Comparison of ENCODE assay signal across 9 cellular contexts in genomic region chr13:96089749-96090239, GRCh38. TPM values are rescaled to one million over a fixed set of nuclear protein-coding genes. Genes with fewer than 3 reads are reported as not detected.
DNase-seq lines count a peak whose midpoint lies in the region; ATAC-seq, FAIRE-seq and TF ChIP-seq lines count a peak whose summit lies in the region.
"Had no signal": no experiment of that assay in that cellular context is flagged by ENCODE, and none has a peak within 500 bp of the region (broad histone marks: within the 10 kb centered on the region; RNA-seq: fewer than 3 reads in every experiment).

Gene HS6ST3 (plus strand): TSS chr13:96090107.

- H3K27ac ChIP-seq in caudate nucleus (ENCODE audit: low read depth, low read length) (no peak within 1 kb of the TSS), HepG2 (ENCODE audit: extremely low read length, insufficient read depth, low read length) (no peak within 1 kb of the TSS), tibial nerve (no peak within 1 kb of the TSS)

- H3K79me2 ChIP-seq in HepG2 (ENCODE audit: insufficient read depth, low read length), result no peaks in the 10 kb centered on the region

- TF ChIP-seq CTCF in HepG2 (CRISPR knock-in tag; IDR thresholded peaks at IDR 0.05) (no peak), tibial nerve (IDR thresholded peaks at IDR 0.05) (no peak)

- peak within 1 kb of the TSS; percentile 80 for H3K4me2 ChIP-seq in HepG2 (ENCODE audit: low read depth, low read length)

- in situ Hi-C loops in HepG2 (cut with HindIII; ENCODE audit: extremely low pct_ligation_motif_present, low pct_unique_long_range_greater_than_20kb), result no loop called here

- H3K27me3 ChIP-seq in HepG2 (ENCODE audit: control insufficient read depth in 1 of 2, insufficient read depth in 2 of 2, low read length in 2 of 2) (peaks cover 6 to 36% of the 10 kb centered on the region in 2 experiments), tibial nerve (peaks cover 0 to 70% of the 10 kb centered on the region in 2 donors)

- POLR2A ChIA-PET in HepG2 (lab: Yijun Ruan, JAX), result no interaction called here

- H3K4me1 ChIP-seq in HepG2 (ENCODE audit: insufficient read depth, low read length) (0 out of 2 replicates have a peak, but pooled peaks cover 6% of the 10 kb centered on the region), tibial nerve (peaks cover 0 to 25% (median 3%) of the 10 kb centered on the region in 4 donors)

- no peaks in the 10 kb centered on the region for H3K9me3 ChIP-seq in HepG2 (ENCODE audit: low read length)
- H3K9me3 ChIP-seq in tibial nerve, result no peaks in the 10 kb centered on the region

- CTCF ChIA-PET in HepG2 (lab: Yijun Ruan, JAX; ENCODE audit: low intra/inter-chr PET ratio, low total read pairs), result no interaction called here

- TF ChIP-seq EP300 in HepG2 (IDR thresholded peaks at IDR 0.05; ENCODE audit: low read depth in 2 of 2, low read length in 2 of 2) (no peak), HepG2 (CRISPR knock-in tag; IDR thresholded peaks at IDR 0.05; ENCODE audit: borderline replicate concordance) (no peak), tibial nerve (IDR thresholded peaks at IDR 0.05) (no peak)

- intact Hi-C loops in HepG2 (cut with micrococcal nuclease; ENCODE audit: unreplicated experiment), result no loop called here

- peak; percentile 40 for ATAC-seq in GM21576 (IDR thresholded peaks at IDR 0.05; ENCODE audit: unreplicated experiment)
- ATAC-seq in HepG2, result peak; percentile 79
- ATAC-seq in HG03159 (IDR thresholded peaks at IDR 0.05; ENCODE audit: unreplicated experiment), result no peak
- no peak for ATAC-seq in HG02981 (IDR thresholded peaks at IDR 0.05; ENCODE audit: unreplicated experiment)

- peak within 1 kb of the TSS; percentile 54 to 74 (median 59) for H3K4me3 ChIP-seq in HepG2 (replicated peaks in 1 of 3; ENCODE audit: insufficient read depth in 1 of 3, low read depth in 2 of 3, low read length in 3 of 3)
- peak within 1 kb of the TSS in 3 of 4 donors; percentile 26 to 55 (median 37) for H3K4me3 ChIP-seq in tibial nerve

- BruUV-seq in HepG2 (replicated peaks; lab: Mats Ljungman, UMichigan), result no TSS peak

- TF ChIP-seq POLR2A in HepG2 (IDR thresholded peaks at IDR 0.05; ENCODE audit: insufficient read depth in 1 of 2, low read depth in 2 of 2, low read length in 2 of 2) (no peak), tibial nerve (IDR thresholded peaks at IDR 0.05) (no peak)

- no peak for FAIRE-seq in HepG2 (lab: Jason Lieb, UNC)

- H4K20me1 ChIP-seq in HepG2 (ENCODE audit: insufficient read depth, low read length), result no peaks in the 10 kb centered on the region

- WGBS in HepG2 (ENCODE audit: low lambda C conversion rate), result 11% methylated on average over 7 of the region's 35 CpGs
- WGBS in tibial nerve, 2 donors, result 3% methylated on average over 8 to 30 of the region's 35 CpGs

- H3K9ac ChIP-seq in HepG2 (ENCODE audit: insufficient read depth, low read depth, low read length), result no peak within 1 kb of the TSS

- H2AFZ ChIP-seq in HepG2 (ENCODE audit: low read length), result no peak within 1 kb of the TSS

- H3K36me3 ChIP-seq in HepG2 (replicated peaks in 1 of 2; ENCODE audit: control insufficient read depth in 1 of 2, insufficient read depth in 2 of 2, low read length in 2 of 2), result no peaks in the 10 kb centered on the region
- no peaks in the 10 kb centered on the region for H3K36me3 ChIP-seq in tibial nerve

- TF ChIP-seq RAD21 in HepG2 (CRISPR knock-in tag; IDR thresholded peaks at IDR 0.05), result no peak

- DNase-seq in DMS153 treated with DMSO at 0.1 percent for 48 hours (lab: John Stamatoyannopoulos, UW; ENCODE audit: unreplicated experiment), result peak; percentile 46
- peak; percentile 29 for DNase-seq in NCI-H146 treated with DMSO at 0.1 percent for 48 hours (lab: John Stamatoyannopoulos, UW; ENCODE audit: unreplicated experiment)
- peak in 52 of 61 donors; percentile 1 to 82 (median 54) for DNase-seq in caudate nucleus (lab: John Stamatoyannopoulos, UW)
- DNase-seq in HepG2 (ENCODE audit: low spot score), result no peak
- DNase-seq in tibial nerve (ENCODE audit: low spot score in 2 of 2), result no peak

TF ChIP-seq in HepG2, 621 proteins besides CTCF, POLR2A, EP300 and RAD21 (continues in another document):
- no peak for TF ChIP-seq ZNF790 (CRISPR knock-in tag; IDR thresholded peaks at IDR 0.05; ENCODE audit: borderline replicate concordance)
- peak; percentile 42; the same call in 1 of the 2 replicates for TF ChIP-seq ZNF687 (CRISPR knock-in tag; IDR thresholded peaks at IDR 0.05)
- TF ChIP-seq ZNF441 (CRISPR knock-in tag; IDR thresholded peaks at IDR 0.05; ENCODE audit: borderline replicate concordance), result no peak
- TF ChIP-seq ZFP91 (CRISPR knock-in tag; IDR thresholded peaks at IDR 0.05; ENCODE audit: borderline replicate concordance), result no peak
- no peak for TF ChIP-seq NFYB (CRISPR knock-in tag; IDR thresholded peaks at IDR 0.05)
- TF ChIP-seq SUZ12 (IDR thresholded peaks at IDR 0.05; ENCODE audit: low read depth, low read length), result no peak
- no peak for TF ChIP-seq ZZZ3 (CRISPR knock-in tag; IDR thresholded peaks at IDR 0.05; ENCODE audit: borderline replicate concordance)
- TF ChIP-seq TEAD2 (CRISPR knock-in tag; IDR thresholded peaks at IDR 0.05), result no peak
- TF ChIP-seq ZNF552 (CRISPR knock-in tag; IDR thresholded peaks at IDR 0.05; ENCODE audit: borderline replicate concordance), result no peak
- TF ChIP-seq HNRNPLL (IDR thresholded peaks at IDR 0.05; ENCODE audit: low read depth, low read length, poor library complexity, severe bottlenecking), result peak; percentile 30

RNA-seq across cellular contexts. Expression of gene HS6ST3, which starts in this region (rescaled TPM):
- total RNA-seq in HepG2 (2016; rRNA removed; fragmentation: Illumina TruSeq; extraction: Trizol), result not detected in 2 replicates
- not detected in 2 replicates for total RNA-seq in HepG2 (2016; cell fraction: cytosol; rRNA removed; fragmentation: Illumina TruSeq; extraction: Trizol; ENCODE audit: low read depth)
- total RNA-seq in HepG2 (2016; cell fraction: insoluble cytoplasmic fraction; rRNA removed; fragmentation: Illumina TruSeq; extraction: Trizol), result not detected in 2 replicates
- total RNA-seq in HepG2 (2016; cell fraction: membrane; rRNA removed; fragmentation: Illumina TruSeq; extraction: Trizol), result not detected in 2 replicates
- not detected in 2 replicates for total RNA-seq in HepG2 (2016; cell fraction: nucleus; rRNA removed; fragmentation: Illumina TruSeq; extraction: Trizol)
- polyA plus RNA-seq in HepG2 (2011; rRNA removed), result not detected in 2 replicates
- polyA plus RNA-seq in HepG2 (2011; cell fraction: cytosol; rRNA removed), result not detected in 2 replicates
- not detected in 2 replicates for polyA plus RNA-seq in HepG2 (2011; cell fraction: nucleus; rRNA removed)
- polyA plus RNA-seq in HepG2 (2012), result not detected in 2 replicates
- not detected in 2 replicates for polyA plus RNA-seq in HepG2 (2016; cell fraction: cytosol; fragmentation: Illumina TruSeq; extraction: Trizol; ENCODE audit: low read depth)
- not detected in 2 replicates for polyA plus RNA-seq in HepG2 (2016; cell fraction: insoluble cytoplasmic fraction; fragmentation: Illumina TruSeq; extraction: Trizol; ENCODE audit: low read depth)
- polyA plus RNA-seq in HepG2 (2016; cell fraction: membrane; fragmentation: Illumina TruSeq; extraction: Trizol; ENCODE audit: low read depth), result not detected in 2 replicates
- not detected in 2 replicates for polyA plus RNA-seq in HepG2 (2016; cell fraction: nucleus; fragmentation: Illumina TruSeq; extraction: Trizol; ENCODE audit: insufficient read depth, low read depth)
- polyA minus RNA-seq in HepG2 (2011; rRNA and poly(A)+ RNA removed; ENCODE audit: low replicate concordance), result not detected in 2 replicates
- not detected in 2 replicates for polyA minus RNA-seq in HepG2 (2011; cell fraction: cytosol; rRNA and poly(A)+ RNA removed)
- not detected in 2 replicates for polyA minus RNA-seq in HepG2 (2011; cell fraction: nucleus; rRNA and poly(A)+ RNA removed)
- 1 to 10 TPM in 1 of 4 donors, under 1 TPM in 3; 0.21 to 1.1 (median 0.79) TPM for total RNA-seq in tibial nerve
- total RNA-seq: LHCN-M2 had no signal

Comparison
In these comparisons a context has a peak if more than half of its experiments do, and no peak if none do; other contexts are left out.
1. Peak in ATAC-seq, H3K4me3 ChIP-seq and H3K4me2 ChIP-seq in HepG2; RNA of the gene not detected or under 1 TPM.
2. DNase-seq: peak in DMS153 treated with DMSO at 0.1 percent for 48 hours (single experiment), NCI-H146 treated with DMSO at 0.1 percent for 48 hours (single experiment) and caudate nucleus (52 of 61); none in HepG2 (single experiment) and tibial nerve (0 of 2).